In genomic region chr10:123202526-123202925, GRCh38 we compare ENCODE assay signal across 25 cellular contexts. TPM values are rescaled to one million over a fixed set of nuclear protein-coding genes. Genes with fewer than 3 reads are reported as not detected.
DNase-seq lines count a peak whose midpoint lies in the region; ATAC-seq and TF ChIP-seq lines count a peak whose summit lies in the region.
"Had no signal": no experiment of that assay in that cellular context is flagged by ENCODE, and none has a peak within 500 bp of the region (broad histone marks: within the 10 kb centered on the region; RNA-seq: fewer than 3 reads in every experiment).

No MANE protein-coding gene starts in this region.

- H3K4me3 ChIP-seq in breast epithelium = no peak overlapping the region
- H3K4me3 ChIP-seq in Panc1 (ENCODE audit: low read depth in 2 of 2, low read length in 2 of 2) = no peak overlapping the region
- H3K4me3 ChIP-seq in CD8-positive, alpha-beta memory T cell (ENCODE audit: low read length) = no peak overlapping the region
- H3K4me3 ChIP-seq: GM23338, HAP-1, K562, MG63, PC-9 had no signal

- no peaks in the 10 kb centered on the region for H3K4me1 Mint-ChIP-seq in MCF 10A (ENCODE audit: insufficient read depth, unreplicated experiment)
- H3K4me1 Mint-ChIP-seq in CD8-positive, alpha-beta memory T cell = peaks cover 17 to 29% (median 27%) of the 10 kb centered on the region in 3 donors

- 0 out of 2 replicates have a peak, but pooled peaks have one; percentile 36 for ATAC-seq in Panc1
- ATAC-seq: GM23338, K562 had no signal

- H3K4me3 Mint-ChIP-seq in MCF 10A (ENCODE audit: unreplicated experiment) = no peak overlapping the region
- H3K4me3 Mint-ChIP-seq in CD8-positive, alpha-beta memory T cell = no peak overlapping the region
- H3K4me3 Mint-ChIP-seq: GM23338, HFFc6 had no signal

- no peak for TF ChIP-seq POLR2A in breast epithelium (IDR thresholded peaks at IDR 0.05)

- H3K36me3 Mint-ChIP-seq in MCF 10A (ENCODE audit: insufficient read depth, unreplicated experiment) = no peaks in the 10 kb centered on the region
- H3K36me3 Mint-ChIP-seq in CD8-positive, alpha-beta memory T cell = peaks cover 23 to 29% (median 24%) of the 10 kb centered on the region in 3 donors

- H3K27me3 Mint-ChIP-seq in MCF 10A (ENCODE audit: insufficient read depth, unreplicated experiment) = no peaks in the 10 kb centered on the region
- no peaks in the 10 kb centered on the region for H3K27me3 Mint-ChIP-seq in CD8-positive, alpha-beta memory T cell

- CTCF ChIA-PET in MCF 10A (lab: Yijun Ruan, JAX) (interaction anchor here (0.6 to 0.7 kb wide), 2 partner anchors 51 to 1958 kb away, joined by 3 to 4 read pairs; partner anchors contain the start of gene CTBP2), Panc1 (lab: Charles Lee) (no interaction called here)
- CTCF ChIA-PET in CD8-positive, alpha-beta memory T cell (lab: Charles Lee) = no interaction called here

- no peak for TF ChIP-seq CTCF in breast epithelium (IDR thresholded peaks at IDR 0.05)
- no peak for TF ChIP-seq CTCF in MCF 10A (IDR thresholded peaks at IDR 0.05; ENCODE audit: unreplicated experiment)
- no peak for TF ChIP-seq CTCF in Panc1 (IDR thresholded peaks at IDR 0.05)

- H3K36me3 ChIP-seq in breast epithelium (no peaks in the 10 kb centered on the region), Panc1 (ENCODE audit: control insufficient read depth, insufficient read depth, low read length) (no peaks in the 10 kb centered on the region)
- no peaks in the 10 kb centered on the region for H3K36me3 ChIP-seq in CD8-positive, alpha-beta memory T cell (ENCODE audit: insufficient read depth, low read length)
- H3K36me3 ChIP-seq: HAP-1, MG63 had no signal

- no TSS peak for BruUV-seq in MCF 10A (replicated peaks; lab: Mats Ljungman, UMichigan)
- no TSS peak for BruUV-seq in Panc1 (replicated peaks; lab: Mats Ljungman, UMichigan)

- no peak overlapping the region for H3K27ac Mint-ChIP-seq in MCF 10A (ENCODE audit: low read depth, unreplicated experiment)
- peak overlapping the region in 1 of 8 donors; percentile 27 for H3K27ac Mint-ChIP-seq in CD8-positive, alpha-beta memory T cell
- H3K27ac Mint-ChIP-seq: GM23338, HFFc6 had no signal

- H3K4me1 ChIP-seq in breast epithelium = no peaks in the 10 kb centered on the region
- peaks cover 3% of the 10 kb centered on the region; the same call in 1 of the 2 replicates for H3K4me1 ChIP-seq in Panc1 (ENCODE audit: control insufficient read depth, insufficient read depth, low read length)
- peaks cover 6% of the 10 kb centered on the region for H3K4me1 ChIP-seq in CD8-positive, alpha-beta memory T cell (ENCODE audit: insufficient read depth, low read length)
- H3K4me1 ChIP-seq: HAP-1 had no signal

- no peaks in the 10 kb centered on the region for H3K9me3 ChIP-seq in breast epithelium
- H3K9me3 ChIP-seq in Panc1 (ENCODE audit: control insufficient read depth, insufficient read depth, low read depth, low read length) = peaks cover 2% of the 10 kb centered on the region; the same call in 1 of the 2 replicates
- no peaks in the 10 kb centered on the region for H3K9me3 ChIP-seq in CD8-positive, alpha-beta memory T cell (ENCODE audit: low read length)
- H3K9me3 ChIP-seq: HAP-1, MG63 had no signal

- H3K27me3 ChIP-seq in breast epithelium (no peaks in the 10 kb centered on the region), Panc1 (ENCODE audit: control insufficient read depth, insufficient read depth, low read length) (no peaks in the 10 kb centered on the region)
- H3K27me3 ChIP-seq in CD8-positive, alpha-beta memory T cell (ENCODE audit: insufficient read depth, low read length, poor library complexity, severe bottlenecking) = no peaks in the 10 kb centered on the region
- H3K27me3 ChIP-seq: MG63 had no signal

- DNase-seq in breast epithelium (ENCODE audit: low spot score in 2 of 2) = peak; percentile 39 to 79
- DNase-seq in MCF 10A (ENCODE audit: unreplicated experiment) = no peak
- DNase-seq in Panc1 (ENCODE audit: low read depth, low spot score) = no peak
- DNase-seq in islet precursor cell = peak; percentile 42
- no peak for DNase-seq in activated gamma-delta T cell (lab: John Stamatoyannopoulos, UW)
- no peak for DNase-seq in CD8-positive, alpha-beta memory T cell
- DNase-seq in KG1 (lab: John Stamatoyannopoulos, UW) = no peak
- DNase-seq: C1 segment of cervical spinal cord; DMS153; HFFc6; MG63; NCI-H2029; NCI-H446 treated with DMSO at 0.1 percent for 48 hours; NCI-H526; NK-92 treated with Interleukin-12 subunit alpha and Interleukin-12 subunit beta, amount 100 ng/mL, for 24 hours; PC-9; Right ventricle myocardium superior; RPMI8226 had no signal

- in situ Hi-C loops in Panc1 (cut with HindIII; ENCODE audit: low pct_unique_long_range_greater_than_20kb, low sequenced_read_pairs) = no loop called here

- POLR2A ChIA-PET in MCF 10A (lab: Yijun Ruan, JAX) = interaction anchor here (0.6 kb wide), 1 partner anchor 522 kb away, joined by 4 read pairs; no protein-coding TSS in a partner anchor
- POLR2A ChIA-PET in Panc1 (lab: Charles Lee) = interaction anchor here (0.6 kb wide), 1 partner anchor 217 kb away, joined by 16 read pairs; no protein-coding TSS in a partner anchor
- POLR2A ChIA-PET in CD8-positive, alpha-beta memory T cell (lab: Charles Lee) = no interaction called here

- H3K27ac ChIP-seq in breast epithelium (peak overlapping the region in 1 of 2 donors; percentile 70), Panc1 (ENCODE audit: low read length) (no peak overlapping the region)
- no peak overlapping the region for H3K27ac ChIP-seq in CD8-positive, alpha-beta memory T cell (ENCODE audit: low read depth, low read length)
- H3K27ac ChIP-seq: PC-9 had no signal

- H3K9me3 Mint-ChIP-seq in MCF 10A (ENCODE audit: unreplicated experiment) = no peaks in the 10 kb centered on the region
- H3K9me3 Mint-ChIP-seq in CD8-positive, alpha-beta memory T cell = peaks cover 2 to 8% (median 5%) of the 10 kb centered on the region in 5 donors
- H3K9me3 Mint-ChIP-seq: GM23338, HFFc6 had no signal

- intact Hi-C loops in breast epithelium (cut with DNase I; ENCODE audit: low total_unique reads) (no loop called here), MCF 10A (cut with micrococcal nuclease) (no loop called here), Panc1 (cut with micrococcal nuclease; ENCODE audit: unreplicated experiment) (no loop called here)

RNA-seq across cellular contexts. Expression of gene BUB3, which starts 48.3 kb away (rescaled TPM):
- total RNA-seq in breast epithelium (100 to 1,000 TPM in 1 of 3 donors, 10 to 100 TPM in 2; 96.4 to 100 (median 98.1) TPM), MCF 10A (2022) (185 and 197 TPM in 2 replicates), Panc1 (2021; ENCODE audit: unreplicated experiment) (237 TPM)
- polyA plus RNA-seq in Panc1 (2012; ENCODE audit: insufficient read length) = 189 TPM
- total RNA-seq in CD8-positive, alpha-beta memory T cell = 100 to 1,000 TPM; 254 to 255 TPM
- 231 TPM for polyA plus RNA-seq in CD8-positive, alpha-beta memory T cell

RNA-seq across cellular contexts. Expression of gene HMX2, which starts 54.6 kb away (rescaled TPM):
- total RNA-seq in breast epithelium (not detected), MCF 10A (2022) (not detected in 2 replicates), Panc1 (2021; ENCODE audit: unreplicated experiment) (2.7 TPM)
- polyA plus RNA-seq in Panc1 (2012; ENCODE audit: insufficient read length) = 4.1 TPM
- total RNA-seq in CD8-positive, alpha-beta memory T cell = not detected
- polyA plus RNA-seq in CD8-positive, alpha-beta memory T cell = not detected
- total RNA-seq: G401, HFFc6, LHCN-M2, PC-9, Right ventricle myocardium superior, SK-MEL-5 had no signal
- polyA plus RNA-seq: AG04450 had no signal

Comparison
In these comparisons a context has a peak if more than half of its experiments do, and no peak if none do; other contexts are left out.
1. DNase-seq: peak in breast epithelium (2 of 2) and islet precursor cell (single experiment); none in MCF 10A (single experiment), Panc1 (single experiment), activated gamma-delta T cell (single experiment), CD8-positive, alpha-beta memory T cell (0 of 5) and KG1 (single experiment).